Comparison of ENCODE assay signal across 19 cellular contexts in the genomic region with DNA sequence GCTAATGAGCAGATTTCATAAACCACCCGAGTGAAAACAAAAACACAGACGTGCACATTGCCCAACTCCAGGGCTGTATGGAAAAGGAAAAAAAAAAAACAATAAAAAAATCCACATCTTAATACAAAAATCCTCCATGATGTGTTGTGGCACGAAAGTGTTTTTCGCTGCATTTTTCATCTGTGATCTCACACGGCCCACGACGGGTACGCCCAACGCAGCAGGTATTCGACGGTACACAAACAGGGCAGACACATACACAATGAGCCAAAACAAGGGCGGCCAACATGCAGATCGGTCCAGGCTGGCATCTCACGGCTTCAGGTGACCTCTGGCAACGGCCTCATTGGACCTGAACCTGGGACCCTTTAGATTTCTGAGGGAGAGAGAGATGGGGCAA. TPM values are rescaled to one million over a fixed set of nuclear protein-coding genes. Genes with fewer than 3 reads are reported as not detected.
DNase-seq lines count a peak whose midpoint lies in the region; ATAC-seq and TF ChIP-seq lines count a peak whose summit lies in the region.
"Had no signal": no experiment of that assay in that cellular context is flagged by ENCODE, and none has a peak within 500 bp of the region (broad histone marks: within the 10 kb centered on the region; RNA-seq: fewer than 3 reads in every experiment).

No MANE protein-coding gene starts in this region.

- no peaks in the 10 kb centered on the region for H4K20me1 ChIP-seq in PC-3 (ENCODE audit: low read length)

- no peak for TF ChIP-seq POLR2A in stomach (IDR thresholded peaks at IDR 0.05)

- no peak for DNase-seq in PC-3
- DNase-seq in epithelial cell of prostate (ENCODE audit: low read depth, low spot score), result no peak
- no peak for DNase-seq in mucosa of descending colon
- no peak for DNase-seq in stomach
- no peak for DNase-seq in T-helper 9 cell
- DNase-seq: activated CD4-positive, alpha-beta T cell treated with anti-CD3 and anti-CD28 coated beads for 1 hour; activated naive CD4-positive, alpha-beta T cell treated with anti-CD3 and anti-CD28 coated beads, Interleukin-2, amount 50 U/mL, for 16 hours; CD4-positive, alpha-beta memory T cell; erythroblast; HFFc6; naive thymus-derived CD4-positive, alpha-beta T cell; NCI-H187 treated with DMSO at 0.1 percent for 48 hours; NCI-H2227 treated with DMSO at 0.1 percent for 48 hours; NCI-H82; ovary; SHP77 had no signal

- H3K9me3 ChIP-seq in PC-3 (ENCODE audit: low read length) (no peaks in the 10 kb centered on the region), mucosa of descending colon (no peaks in the 10 kb centered on the region), stomach (no peaks in the 10 kb centered on the region)
- H3K9me3 ChIP-seq: gastroesophageal sphincter, ovary had no signal

- CTCF ChIA-PET in PC-3 (lab: Charles Lee), result no interaction called here

- H3K79me2 ChIP-seq in PC-3 (ENCODE audit: low read length), result no peaks in the 10 kb centered on the region

- H3K27me3 ChIP-seq in PC-3 (ENCODE audit: low read length) (no peaks in the 10 kb centered on the region), stomach (no peaks in the 10 kb centered on the region)
- H3K27me3 ChIP-seq: gastroesophageal sphincter, ovary had no signal

- H3K36me3 ChIP-seq in PC-3 (ENCODE audit: low read depth, low read length) (no peaks in the 10 kb centered on the region), mucosa of descending colon (ENCODE audit: low read depth) (no peaks in the 10 kb centered on the region), stomach (peaks cover 0 to 4% (median 0%) of the 10 kb centered on the region in 4 donors)
- H3K36me3 ChIP-seq: gastroesophageal sphincter, ovary had no signal

- no TSS peak for BruUV-seq in PC-3 (replicated peaks; lab: Mats Ljungman, UMichigan)

- no peak overlapping the region for H3K4me3 ChIP-seq in PC-3 (ENCODE audit: low read length)
- H3K4me3 ChIP-seq in mucosa of descending colon, result no peak overlapping the region
- no peak overlapping the region for H3K4me3 ChIP-seq in stomach
- H3K4me3 ChIP-seq: gastroesophageal sphincter, ovary had no signal

- H3K9me2 ChIP-seq in PC-3 (replicated peaks; ENCODE audit: low read length), result no peaks in the 10 kb centered on the region

- WGBS in stomach, 5 donors, result 33 to 66% (median 46%) methylated on average over 15 of the region's 15 CpGs

- intact Hi-C loops in PC-3 (cut with micrococcal nuclease), result no loop called here
- intact Hi-C loops in mucosa of descending colon (cut with DNase I, micrococcal nuclease), result no loop called here
- intact Hi-C loops in stomach (cut with DNase I; ENCODE audit: low total_unique reads), result no loop called here

- no peak overlapping the region for H2AFZ ChIP-seq in PC-3 (ENCODE audit: low read length)

- TF ChIP-seq EP300 in stomach (IDR thresholded peaks at IDR 0.05), result no peak

- no peak for ATAC-seq in PC-3
- peak; percentile 9 for ATAC-seq in mucosa of descending colon
- no peak for ATAC-seq in GM19035 (IDR thresholded peaks at IDR 0.05; ENCODE audit: unreplicated experiment)
- ATAC-seq in GM21786 (IDR thresholded peaks at IDR 0.05; ENCODE audit: unreplicated experiment), result no peak
- ATAC-seq: gastroesophageal sphincter; naive thymus-derived CD4-positive, alpha-beta T cell had no signal

- no peaks in the 10 kb centered on the region for H3F3A ChIP-seq in PC-3 (ENCODE audit: low read length, unreplicated experiment)

- H3K9ac ChIP-seq in PC-3 (ENCODE audit: low read length), result no peak overlapping the region

- peak overlapping the region; percentile 51; the same call in 1 of the 2 replicates for H3K4me2 ChIP-seq in PC-3 (ENCODE audit: low read length)

- TF ChIP-seq CTCF in PC-3 (conservative IDR thresholded peaks at IDR 0.05; ENCODE audit: low read depth, low read length) (no peak), mucosa of descending colon (IDR thresholded peaks at IDR 0.05) (no peak), stomach (IDR thresholded peaks at IDR 0.05) (no peak)

- POLR2A ChIA-PET in PC-3 (lab: Charles Lee; ENCODE audit: unreplicated experiment), result no interaction called here

- H3K4me1 ChIP-seq in PC-3 (ENCODE audit: insufficient read depth, low read length), result peaks cover 37% of the 10 kb centered on the region
- peaks cover 54% of the 10 kb centered on the region for H3K4me1 ChIP-seq in mucosa of descending colon (ENCODE audit: low read depth)
- peaks cover 52 to 90% (median 70%) of the 10 kb centered on the region in 4 donors for H3K4me1 ChIP-seq in stomach

- H3K27ac ChIP-seq in PC-3 (ENCODE audit: low read length) (no peak overlapping the region), epithelial cell of prostate (peak overlapping the region; percentile 28), stomach (peak overlapping the region; percentile 60 to 86 (median 74))
- H3K27ac ChIP-seq: gastroesophageal sphincter, ovary had no signal

RNA-seq across cellular contexts. Expression of a gene that starts 31.1 kb away (rescaled TPM):
- total RNA-seq in PC-3 (2014; rRNA removed) (12.8 and 21.4 TPM in 2 replicates), mucosa of descending colon (100 to 1,000 TPM in 1 of 3 donors, 10 to 100 TPM in 2; 66.5 to 110 (median 84.5) TPM), stomach (100 to 1,000 TPM in 2 of 5 donors, 10 to 100 TPM in 3; 24.6 to 166 (median 66.5) TPM)
- 10 to 100 TPM in 1 of 3 donors, 1 to 10 TPM in 2; 6.0 to 11.8 (median 6.5) TPM for polyA plus RNA-seq in stomach
